ENCODE assay signal across 1 cellular context in genomic region chr3:99923873-99924272, GRCh38.
TF ChIP-seq lines count a peak whose summit lies in the region.

No MANE protein-coding gene starts in this region.

TF ChIP-seq in HepG2, 621 proteins besides CTCF, POLR2A, EP300 and RAD21 (continued from another document and continues in another):
- peak; percentile 73 for TF ChIP-seq SOX5 (CRISPR knock-in tag; IDR thresholded peaks at IDR 0.05; ENCODE audit: borderline replicate concordance)
- TF ChIP-seq KLF11 (CRISPR knock-in tag; IDR thresholded peaks at IDR 0.05), result no peak
- TF ChIP-seq NR2F2 (IDR thresholded peaks at IDR 0.05; ENCODE audit: borderline replicate concordance, low read depth), result no peak
- TF ChIP-seq, protein P1, sequence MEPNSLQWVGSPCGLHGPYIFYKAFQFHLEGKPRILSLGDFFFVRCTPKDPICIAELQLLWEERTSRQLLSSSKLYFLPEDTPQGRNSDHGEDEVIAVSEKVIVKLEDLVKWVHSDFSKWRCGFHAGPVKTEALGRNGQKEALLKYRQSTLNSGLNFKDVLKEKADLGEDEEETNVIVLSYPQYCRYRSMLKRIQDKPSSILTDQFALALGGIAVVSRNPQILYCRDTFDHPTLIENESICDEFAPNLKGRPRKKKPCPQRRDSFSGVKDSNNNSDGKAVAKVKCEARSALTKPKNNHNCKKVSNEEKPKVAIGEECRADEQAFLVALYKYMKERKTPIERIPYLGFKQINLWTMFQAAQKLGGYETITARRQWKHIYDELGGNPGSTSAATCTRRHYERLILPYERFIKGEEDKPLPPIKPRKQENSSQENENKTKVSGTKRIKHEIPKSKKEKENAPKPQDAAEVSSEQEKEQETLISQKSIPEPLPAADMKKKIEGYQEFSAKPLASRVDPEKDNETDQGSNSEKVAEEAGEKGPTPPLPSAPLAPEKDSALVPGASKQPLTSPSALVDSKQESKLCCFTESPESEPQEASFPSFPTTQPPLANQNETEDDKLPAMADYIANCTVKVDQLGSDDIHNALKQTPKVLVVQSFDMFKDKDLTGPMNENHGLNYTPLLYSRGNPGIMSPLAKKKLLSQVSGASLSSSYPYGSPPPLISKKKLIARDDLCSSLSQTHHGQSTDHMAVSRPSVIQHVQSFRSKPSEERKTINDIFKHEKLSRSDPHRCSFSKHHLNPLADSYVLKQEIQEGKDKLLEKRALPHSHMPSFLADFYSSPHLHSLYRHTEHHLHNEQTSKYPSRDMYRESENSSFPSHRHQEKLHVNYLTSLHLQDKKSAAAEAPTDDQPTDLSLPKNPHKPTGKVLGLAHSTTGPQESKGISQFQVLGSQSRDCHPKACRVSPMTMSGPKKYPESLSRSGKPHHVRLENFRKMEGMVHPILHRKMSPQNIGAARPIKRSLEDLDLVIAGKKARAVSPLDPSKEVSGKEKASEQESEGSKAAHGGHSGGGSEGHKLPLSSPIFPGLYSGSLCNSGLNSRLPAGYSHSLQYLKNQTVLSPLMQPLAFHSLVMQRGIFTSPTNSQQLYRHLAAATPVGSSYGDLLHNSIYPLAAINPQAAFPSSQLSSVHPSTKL (CRISPR knock-in tag; IDR thresholded peaks at IDR 0.05), result peak; percentile 38; the same call in 1 of the 2 replicates
- TF ChIP-seq PTBP1 (IDR thresholded peaks at IDR 0.05; ENCODE audit: low read depth, low read length, poor library complexity, severe bottlenecking), result no peak
- TF ChIP-seq, protein P2, sequence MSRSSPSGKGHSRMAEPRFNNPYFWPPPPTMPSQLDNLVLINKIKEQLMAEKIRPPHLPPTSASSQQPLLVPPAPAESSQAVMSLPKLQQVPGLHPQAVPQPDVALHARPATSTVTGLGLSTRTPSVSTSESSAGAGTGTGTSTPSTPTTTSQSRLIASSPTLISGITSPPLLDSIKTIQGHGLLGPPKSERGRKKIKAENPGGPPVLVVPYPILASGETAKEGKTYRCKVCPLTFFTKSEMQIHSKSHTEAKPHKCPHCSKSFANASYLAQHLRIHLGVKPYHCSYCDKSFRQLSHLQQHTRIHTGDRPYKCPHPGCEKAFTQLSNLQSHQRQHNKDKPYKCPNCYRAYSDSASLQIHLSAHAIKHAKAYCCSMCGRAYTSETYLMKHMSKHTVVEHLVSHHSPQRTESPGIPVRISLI (CRISPR knock-in tag; IDR thresholded peaks at IDR 0.05; ENCODE audit: borderline replicate concordance), result no peak
- 0 out of 2 replicates have a peak, but pooled peaks have one; percentile 41 for TF ChIP-seq ZNF644 (CRISPR knock-in tag; IDR thresholded peaks at IDR 0.05; ENCODE audit: low read depth)
- peak; percentile 92; the same call in 1 of the 2 replicates for TF ChIP-seq ZNF264 (CRISPR knock-in tag; IDR thresholded peaks at IDR 0.05)
- TF ChIP-seq ZNF746 (CRISPR knock-in tag; IDR thresholded peaks at IDR 0.05), result no peak
- no peak for TF ChIP-seq KAT2B (IDR thresholded peaks at IDR 0.05; ENCODE audit: borderline replicate concordance, low read depth, low read length)
- TF ChIP-seq RXRB (CRISPR knock-in tag; IDR thresholded peaks at IDR 0.05; ENCODE audit: borderline replicate concordance), result peak; percentile 11; the same call in 1 of the 2 replicates
- TF ChIP-seq ZMYM2 (CRISPR knock-in tag; IDR thresholded peaks at IDR 0.05), result no peak
- peak; percentile 57 for TF ChIP-seq HNF4A (CRISPR knock-in tag; IDR thresholded peaks at IDR 0.05)
- no peak for TF ChIP-seq SOX6 (IDR thresholded peaks at IDR 0.05)
- peak; percentile 51; the same call in 1 of the 2 replicates for TF ChIP-seq SOX6 (CRISPR knock-in tag; IDR thresholded peaks at IDR 0.05)
- TF ChIP-seq ZBTB7B (CRISPR knock-in tag; IDR thresholded peaks at IDR 0.05), result peak; percentile 53; the same call in 1 of the 2 replicates
- TF ChIP-seq SAFB2 (CRISPR knock-in tag; IDR thresholded peaks at IDR 0.05; ENCODE audit: borderline replicate concordance, low read depth), result no peak
- TF ChIP-seq HDAC1 (CRISPR knock-in tag; IDR thresholded peaks at IDR 0.05), result 0 out of 2 replicates have a peak, but pooled peaks have one; percentile 29
- TF ChIP-seq ZNF335 (CRISPR knock-in tag; IDR thresholded peaks at IDR 0.05), result no peak
- TF ChIP-seq GABPA (IDR thresholded peaks at IDR 0.05; ENCODE audit: low read depth, low read length), result no peak
- TF ChIP-seq GABPA (CRISPR knock-in tag; IDR thresholded peaks at IDR 0.05; ENCODE audit: low read depth), result no peak
- peak; percentile 41; the same call in 1 of the 2 replicates for TF ChIP-seq CREM (IDR thresholded peaks at IDR 0.05)
- no peak for TF ChIP-seq CREM (CRISPR knock-in tag; IDR thresholded peaks at IDR 0.05)
- no peak for TF ChIP-seq ZBTB8A (CRISPR knock-in tag; IDR thresholded peaks at IDR 0.05; ENCODE audit: borderline replicate concordance, low read depth)
- TF ChIP-seq U2AF1 (optimal IDR thresholded peaks at IDR 0.05; ENCODE audit: low read depth, low read length), result no peak
- TF ChIP-seq HDAC2 (CRISPR knock-in tag; IDR thresholded peaks at IDR 0.05), result peak; percentile 70; the same call in 1 of the 2 replicates
- no peak for TF ChIP-seq ZNF766 (CRISPR knock-in tag; IDR thresholded peaks at IDR 0.05; ENCODE audit: borderline replicate concordance)
- TF ChIP-seq ZNF432 (CRISPR knock-in tag; IDR thresholded peaks at IDR 0.05; ENCODE audit: borderline replicate concordance), result no peak
- TF ChIP-seq, protein P3, sequence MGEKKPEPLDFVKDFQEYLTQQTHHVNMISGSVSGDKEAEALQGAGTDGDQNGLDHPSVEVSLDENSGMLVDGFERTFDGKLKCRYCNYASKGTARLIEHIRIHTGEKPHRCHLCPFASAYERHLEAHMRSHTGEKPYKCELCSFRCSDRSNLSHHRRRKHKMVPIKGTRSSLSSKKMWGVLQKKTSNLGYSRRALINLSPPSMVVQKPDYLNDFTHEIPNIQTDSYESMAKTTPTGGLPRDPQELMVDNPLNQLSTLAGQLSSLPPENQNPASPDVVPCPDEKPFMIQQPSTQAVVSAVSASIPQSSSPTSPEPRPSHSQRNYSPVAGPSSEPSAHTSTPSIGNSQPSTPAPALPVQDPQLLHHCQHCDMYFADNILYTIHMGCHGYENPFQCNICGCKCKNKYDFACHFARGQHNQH (CRISPR knock-in tag; IDR thresholded peaks at IDR 0.05), result no peak
- TF ChIP-seq NFAT5 (CRISPR knock-in tag; IDR thresholded peaks at IDR 0.05), result no peak
- TF ChIP-seq, protein P4, sequence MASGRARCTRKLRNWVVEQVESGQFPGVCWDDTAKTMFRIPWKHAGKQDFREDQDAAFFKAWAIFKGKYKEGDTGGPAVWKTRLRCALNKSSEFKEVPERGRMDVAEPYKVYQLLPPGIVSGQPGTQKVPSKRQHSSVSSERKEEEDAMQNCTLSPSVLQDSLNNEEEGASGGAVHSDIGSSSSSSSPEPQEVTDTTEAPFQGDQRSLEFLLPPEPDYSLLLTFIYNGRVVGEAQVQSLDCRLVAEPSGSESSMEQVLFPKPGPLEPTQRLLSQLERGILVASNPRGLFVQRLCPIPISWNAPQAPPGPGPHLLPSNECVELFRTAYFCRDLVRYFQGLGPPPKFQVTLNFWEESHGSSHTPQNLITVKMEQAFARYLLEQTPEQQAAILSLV (CRISPR knock-in tag; IDR thresholded peaks at IDR 0.05; ENCODE audit: borderline replicate concordance), result no peak
- no peak for TF ChIP-seq ARHGAP35 (CRISPR knock-in tag; IDR thresholded peaks at IDR 0.05; ENCODE audit: borderline replicate concordance)
- no peak for TF ChIP-seq MYNN (CRISPR knock-in tag; IDR thresholded peaks at IDR 0.05; ENCODE audit: low read depth)
- 0 out of 2 replicates have a peak, but pooled peaks have one; percentile 38 for TF ChIP-seq ERF (CRISPR knock-in tag; IDR thresholded peaks at IDR 0.05)
- no peak for TF ChIP-seq MEF2D (CRISPR knock-in tag; IDR thresholded peaks at IDR 0.05)
- no peak for TF ChIP-seq TCF7L2 (IDR thresholded peaks at IDR 0.05; ENCODE audit: low read depth, low read length)
- no peak for TF ChIP-seq MAZ (IDR thresholded peaks at IDR 0.05; ENCODE audit: borderline replicate concordance, low read depth, low read length)
- no peak for TF ChIP-seq MAZ (CRISPR knock-in tag; IDR thresholded peaks at IDR 0.05; ENCODE audit: low read depth)
- no peak for TF ChIP-seq DMTF1 (CRISPR knock-in tag; IDR thresholded peaks at IDR 0.05)
- no peak; the same call in 1 of the 2 replicates for TF ChIP-seq PPARG (CRISPR knock-in tag; conservative IDR thresholded peaks at IDR 0.05)
- no peak for TF ChIP-seq ZNF614 (CRISPR knock-in tag; IDR thresholded peaks at IDR 0.05; ENCODE audit: borderline replicate concordance)
- TF ChIP-seq MED1 (CRISPR knock-in tag; IDR thresholded peaks at IDR 0.05), result peak; percentile 64
- TF ChIP-seq, protein P5, sequence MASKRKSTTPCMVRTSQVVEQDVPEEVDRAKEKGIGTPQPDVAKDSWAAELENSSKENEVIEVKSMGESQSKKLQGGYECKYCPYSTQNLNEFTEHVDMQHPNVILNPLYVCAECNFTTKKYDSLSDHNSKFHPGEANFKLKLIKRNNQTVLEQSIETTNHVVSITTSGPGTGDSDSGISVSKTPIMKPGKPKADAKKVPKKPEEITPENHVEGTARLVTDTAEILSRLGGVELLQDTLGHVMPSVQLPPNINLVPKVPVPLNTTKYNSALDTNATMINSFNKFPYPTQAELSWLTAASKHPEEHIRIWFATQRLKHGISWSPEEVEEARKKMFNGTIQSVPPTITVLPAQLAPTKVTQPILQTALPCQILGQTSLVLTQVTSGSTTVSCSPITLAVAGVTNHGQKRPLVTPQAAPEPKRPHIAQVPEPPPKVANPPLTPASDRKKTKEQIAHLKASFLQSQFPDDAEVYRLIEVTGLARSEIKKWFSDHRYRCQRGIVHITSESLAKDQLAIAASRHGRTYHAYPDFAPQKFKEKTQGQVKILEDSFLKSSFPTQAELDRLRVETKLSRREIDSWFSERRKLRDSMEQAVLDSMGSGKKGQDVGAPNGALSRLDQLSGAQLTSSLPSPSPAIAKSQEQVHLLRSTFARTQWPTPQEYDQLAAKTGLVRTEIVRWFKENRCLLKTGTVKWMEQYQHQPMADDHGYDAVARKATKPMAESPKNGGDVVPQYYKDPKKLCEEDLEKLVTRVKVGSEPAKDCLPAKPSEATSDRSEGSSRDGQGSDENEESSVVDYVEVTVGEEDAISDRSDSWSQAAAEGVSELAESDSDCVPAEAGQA (IDR thresholded peaks at IDR 0.05; ENCODE audit: low read depth), result no peak
- TF ChIP-seq, protein P5 (CRISPR knock-in tag; IDR thresholded peaks at IDR 0.05; ENCODE audit: borderline replicate concordance), result no peak
